ENCODE assay signal across 1 cellular context in the genomic region with DNA sequence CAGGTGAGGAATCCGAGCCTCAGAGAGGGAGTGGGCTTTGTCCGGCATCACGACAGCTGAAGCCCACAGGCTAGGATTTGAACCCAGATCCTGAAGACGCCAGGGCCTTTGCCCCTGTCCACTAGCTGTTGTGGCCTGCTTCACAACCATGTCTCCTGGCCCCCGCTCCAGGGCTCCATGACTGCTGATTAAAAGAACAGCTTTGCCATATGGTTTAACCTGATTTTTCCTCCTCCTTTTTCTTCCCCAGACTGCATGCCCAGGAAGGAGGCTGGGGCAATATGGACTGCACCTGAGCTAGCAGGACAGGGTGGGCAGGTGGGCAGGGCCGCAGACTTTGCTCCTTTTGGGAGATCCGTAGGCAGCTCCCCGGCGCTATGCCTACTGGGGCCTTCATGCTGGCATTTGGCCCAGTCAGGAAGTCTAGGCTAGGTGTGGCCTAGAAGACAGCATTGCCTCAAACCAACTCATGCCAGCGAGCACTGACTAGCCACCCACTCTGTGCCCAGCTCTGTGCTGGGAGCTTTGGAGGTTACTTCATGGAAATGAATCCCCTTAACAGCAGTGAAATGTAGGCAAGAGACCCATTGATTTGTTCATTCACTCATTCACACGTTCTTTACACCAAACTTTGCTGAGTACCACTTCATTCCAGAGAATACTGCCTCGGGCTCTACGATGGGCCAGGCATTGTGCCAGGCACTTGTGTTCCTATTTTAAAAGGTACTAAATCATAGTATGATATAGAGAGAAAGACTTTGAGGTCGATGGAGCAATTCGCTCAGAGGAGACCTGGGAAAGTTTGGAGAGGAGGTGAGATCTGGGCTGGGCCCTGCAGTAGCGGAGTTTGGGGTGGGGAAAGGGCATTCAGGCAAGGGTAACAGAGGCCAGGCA.
TF ChIP-seq lines count a peak whose summit lies in the region.

No MANE protein-coding gene starts in this region.

TF ChIP-seq in HepG2, 621 proteins besides CTCF, POLR2A, EP300 and RAD21 (continued from another document):
- TF ChIP-seq, protein P1, sequence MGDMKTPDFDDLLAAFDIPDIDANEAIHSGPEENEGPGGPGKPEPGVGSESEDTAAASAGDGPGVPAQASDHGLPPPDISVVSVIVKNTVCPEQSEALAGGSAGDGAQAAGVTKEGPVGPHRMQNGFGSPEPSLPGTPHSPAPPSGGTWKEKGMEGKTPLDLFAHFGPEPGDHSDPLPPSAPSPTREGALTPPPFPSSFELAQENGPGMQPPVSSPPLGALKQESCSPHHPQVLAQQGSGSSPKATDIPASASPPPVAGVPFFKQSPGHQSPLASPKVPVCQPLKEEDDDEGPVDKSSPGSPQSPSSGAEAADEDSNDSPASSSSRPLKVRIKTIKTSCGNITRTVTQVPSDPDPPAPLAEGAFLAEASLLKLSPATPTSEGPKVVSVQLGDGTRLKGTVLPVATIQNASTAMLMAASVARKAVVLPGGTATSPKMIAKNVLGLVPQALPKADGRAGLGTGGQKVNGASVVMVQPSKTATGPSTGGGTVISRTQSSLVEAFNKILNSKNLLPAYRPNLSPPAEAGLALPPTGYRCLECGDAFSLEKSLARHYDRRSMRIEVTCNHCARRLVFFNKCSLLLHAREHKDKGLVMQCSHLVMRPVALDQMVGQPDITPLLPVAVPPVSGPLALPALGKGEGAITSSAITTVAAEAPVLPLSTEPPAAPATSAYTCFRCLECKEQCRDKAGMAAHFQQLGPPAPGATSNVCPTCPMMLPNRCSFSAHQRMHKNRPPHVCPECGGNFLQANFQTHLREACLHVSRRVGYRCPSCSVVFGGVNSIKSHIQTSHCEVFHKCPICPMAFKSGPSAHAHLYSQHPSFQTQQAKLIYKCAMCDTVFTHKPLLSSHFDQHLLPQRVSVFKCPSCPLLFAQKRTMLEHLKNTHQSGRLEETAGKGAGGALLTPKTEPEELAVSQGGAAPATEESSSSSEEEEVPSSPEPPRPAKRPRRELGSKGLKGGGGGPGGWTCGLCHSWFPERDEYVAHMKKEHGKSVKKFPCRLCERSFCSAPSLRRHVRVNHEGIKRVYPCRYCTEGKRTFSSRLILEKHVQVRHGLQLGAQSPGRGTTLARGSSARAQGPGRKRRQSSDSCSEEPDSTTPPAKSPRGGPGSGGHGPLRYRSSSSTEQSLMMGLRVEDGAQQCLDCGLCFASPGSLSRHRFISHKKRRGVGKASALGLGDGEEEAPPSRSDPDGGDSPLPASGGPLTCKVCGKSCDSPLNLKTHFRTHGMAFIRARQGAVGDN (CRISPR knock-in tag; IDR thresholded peaks at IDR 0.05) = peak; percentile 34; the same call in 1 of the 2 replicates
- TF ChIP-seq, protein P2, sequence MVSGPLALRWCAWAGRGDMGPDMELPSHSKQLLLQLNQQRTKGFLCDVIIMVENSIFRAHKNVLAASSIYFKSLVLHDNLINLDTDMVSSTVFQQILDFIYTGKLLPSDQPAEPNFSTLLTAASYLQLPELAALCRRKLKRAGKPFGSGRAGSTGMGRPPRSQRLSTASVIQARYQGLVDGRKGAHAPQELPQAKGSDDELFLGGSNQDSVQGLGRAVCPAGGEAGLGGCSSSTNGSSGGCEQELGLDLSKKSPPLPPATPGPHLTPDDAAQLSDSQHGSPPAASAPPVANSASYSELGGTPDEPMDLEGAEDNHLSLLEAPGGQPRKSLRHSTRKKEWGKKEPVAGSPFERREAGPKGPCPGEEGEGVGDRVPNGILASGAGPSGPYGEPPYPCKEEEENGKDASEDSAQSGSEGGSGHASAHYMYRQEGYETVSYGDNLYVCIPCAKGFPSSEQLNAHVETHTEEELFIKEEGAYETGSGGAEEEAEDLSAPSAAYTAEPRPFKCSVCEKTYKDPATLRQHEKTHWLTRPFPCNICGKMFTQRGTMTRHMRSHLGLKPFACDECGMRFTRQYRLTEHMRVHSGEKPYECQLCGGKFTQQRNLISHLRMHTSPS (CRISPR knock-in tag; IDR thresholded peaks at IDR 0.05; ENCODE audit: low read depth) = peak; percentile 67
- peak; percentile 24; the same call in 1 of the 2 replicates for TF ChIP-seq HNF4A (CRISPR knock-in tag; IDR thresholded peaks at IDR 0.05)
- no peak for TF ChIP-seq CREM (IDR thresholded peaks at IDR 0.05)
- no peak for TF ChIP-seq CREM (CRISPR knock-in tag; IDR thresholded peaks at IDR 0.05)
TF ChIP-seq in HepG2: peak in this region for 4.
